In the genomic region with DNA sequence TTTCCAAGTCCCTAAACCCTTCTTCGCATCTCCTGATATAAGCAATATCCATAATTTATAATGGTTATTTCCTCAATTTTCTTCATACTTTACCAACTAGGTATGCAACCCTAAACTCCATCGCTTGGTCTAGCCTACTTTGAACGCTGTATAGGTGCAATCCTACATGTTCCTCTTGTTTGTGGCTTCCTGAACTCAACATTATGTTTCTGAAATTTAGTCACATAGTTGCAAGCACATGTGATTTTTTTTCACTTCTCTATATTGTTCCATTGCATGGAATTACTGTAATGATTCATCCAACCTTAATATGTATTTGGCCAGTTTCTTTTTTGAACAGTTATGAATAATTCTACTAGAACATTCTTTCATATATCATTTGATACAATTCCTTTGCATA, we compare ENCODE assay signal across 8 cellular contexts. TPM values are rescaled to one million over a fixed set of nuclear protein-coding genes. Genes with fewer than 3 reads are reported as not detected.
"Had no signal": no experiment of that assay in that cellular context is flagged by ENCODE, and none has a peak within 500 bp of the region (broad histone marks: within the 10 kb centered on the region; RNA-seq: fewer than 3 reads in every experiment).

No MANE protein-coding gene starts in this region.

RNA-seq across cellular contexts. Expression of gene TAS2R31, which starts 2.8 kb away (rescaled TPM):
- polyA plus RNA-seq: foreskin keratinocyte, immature natural killer cell had no signal

RNA-seq across cellular contexts. Expression of gene TAS2R19, which starts 11.5 kb away (rescaled TPM):
- total RNA-seq: kidney epithelial cell had no signal
- polyA plus RNA-seq: foreskin keratinocyte, immature natural killer cell had no signal

RNA-seq across cellular contexts. Expression of gene TAS2R46, which starts 28.1 kb away (rescaled TPM):
- polyA plus RNA-seq: aorta, foreskin keratinocyte, heart left ventricle, immature natural killer cell, spleen, stomach had no signal

RNA-seq across cellular contexts. Expression of gene TAS2R50, which starts 47.2 kb away (rescaled TPM):
- polyA plus RNA-seq: adrenal gland, aorta, foreskin keratinocyte, immature natural killer cell, stomach had no signal
